8 cellular contexts compared by ENCODE assay signal in genomic region chr17:81329279-81329926, GRCh38. TPM values are rescaled to one million over a fixed set of nuclear protein-coding genes. Genes with fewer than 3 reads are reported as not detected.
DNase-seq lines count a peak whose midpoint lies in the region; ATAC-seq lines count a peak whose summit lies in the region.

No MANE protein-coding gene starts in this region.

- no peak overlapping the region for H3K27ac ChIP-seq in GM23248

- H3K27ac Mint-ChIP-seq in dendritic cell treated with granulocyte-macrophage colony-stimulating factor and Interleukin-4, amounts not matched to agents 40 ng/mL and 50 ng/mL, for 4 days: peak overlapping the region; percentile 58

- H3K4me2 ChIP-seq in GM23248 (ENCODE audit: unreplicated experiment): peak overlapping the region; percentile 66

- H3K79me2 ChIP-seq in GM23248 (ENCODE audit: insufficient read depth): no peaks in the 10 kb centered on the region

- no peak for ATAC-seq in GM21528 (IDR thresholded peaks at IDR 0.05; ENCODE audit: low FRiP score, unreplicated experiment)

- H2AFZ ChIP-seq in GM23248: no peak overlapping the region

- H3K36me3 Mint-ChIP-seq in dendritic cell treated with granulocyte-macrophage colony-stimulating factor and Interleukin-4, amounts not matched to agents 40 ng/mL and 50 ng/mL, for 4 days (ENCODE audit: low read depth): no peaks in the 10 kb centered on the region

- peaks cover 12% of the 10 kb centered on the region; the same call in 1 of the 2 replicates for H3K27me3 ChIP-seq in GM23248 (replicated peaks; ENCODE audit: insufficient read depth)

- no peak overlapping the region for H3K4me3 ChIP-seq in GM23248

- WGBS in GM23248 (ENCODE audit: low coverage in 1 of 2, low lambda C conversion rate in 2 of 2, missing lambda C conversion rate in 2 of 2), 2 experiments: 27 to 32% methylated on average over 19 to 22 of the region's 22 CpGs

- peaks cover 54% of the 10 kb centered on the region for H3K4me1 Mint-ChIP-seq in dendritic cell treated with granulocyte-macrophage colony-stimulating factor and Interleukin-4, amounts not matched to agents 40 ng/mL and 50 ng/mL, for 4 days (ENCODE audit: low read depth)

- no peaks in the 10 kb centered on the region for H3K9me3 Mint-ChIP-seq in dendritic cell treated with granulocyte-macrophage colony-stimulating factor and Interleukin-4, amounts not matched to agents 40 ng/mL and 50 ng/mL, for 4 days

- H4K20me1 ChIP-seq in GM23248 (ENCODE audit: insufficient read depth): no peaks in the 10 kb centered on the region

- peak overlapping the region; percentile 21; the same call in 1 of the 2 replicates for H3K9ac ChIP-seq in GM23248

- DNase-seq in GM23248 (peak; percentile 96), NCI-H524 (lab: John Stamatoyannopoulos, UW) (peak; percentile 56 to 91), lung microvascular endothelial cell (ENCODE audit: low read depth in 2 of 2) (peak; percentile 76 to 79), KBM-7 (no peak), NCI-H1092 treated with DMSO at 0.1 percent for 48 hours (lab: John Stamatoyannopoulos, UW) (no peak), GM19240 (ENCODE audit: insufficient read length, low spot score) (no peak)

- no peaks in the 10 kb centered on the region for H3K9me3 ChIP-seq in GM23248 (ENCODE audit: low read depth)

- no peaks in the 10 kb centered on the region for H3K36me3 ChIP-seq in GM23248 (ENCODE audit: low read depth)

- H3K9me2 ChIP-seq in GM23248 (ENCODE audit: insufficient read depth): no peaks in the 10 kb centered on the region

- intact Hi-C loops in dendritic cell treated with granulocyte-macrophage colony-stimulating factor and Interleukin-4, amounts not matched to agents 40 ng/mL and 50 ng/mL, for 4 days (cut with micrococcal nuclease): no loop called here

- peaks cover 43% of the 10 kb centered on the region for H3K27me3 Mint-ChIP-seq in dendritic cell treated with granulocyte-macrophage colony-stimulating factor and Interleukin-4, amounts not matched to agents 40 ng/mL and 50 ng/mL, for 4 days

- in situ Hi-C loops in GM23248 (cut with MboI): no loop called here
- in situ Hi-C loops in KBM-7 (cut with MboI; ENCODE audit: low pct_unique_long_range_greater_than_20kb, low sequenced_read_pairs): no loop called here

- 0 out of 2 replicates have a peak, but pooled peaks cover 3% of the 10 kb centered on the region for H3F3A ChIP-seq in GM23248 (ENCODE audit: insufficient read depth)

- peaks cover 18% of the 10 kb centered on the region for H3K4me1 ChIP-seq in GM23248 (ENCODE audit: insufficient read depth)

- no peak overlapping the region for H3K4me3 Mint-ChIP-seq in dendritic cell treated with granulocyte-macrophage colony-stimulating factor and Interleukin-4, amounts not matched to agents 40 ng/mL and 50 ng/mL, for 4 days

RNA-seq across cellular contexts. Expression of gene SLC38A10, which starts 34.3 kb away (rescaled TPM):
- 133 and 137 TPM in 2 replicates for total RNA-seq in GM23248 (2014; rRNA removed; shearing (Covaris generic))
- 58.6 and 61.8 TPM in 2 replicates for polyA plus RNA-seq in GM23248 (2016; fragmentation: Nextera tagmentation; extraction: Ambion mirVana)
- 40.3 and 52.0 TPM in 2 replicates for total RNA-seq in lung microvascular endothelial cell

Comparison
In these comparisons a context has a peak if more than half of its experiments do, and no peak if none do; other contexts are left out.
1. DNase-seq: peak in GM23248 (single experiment), NCI-H524 (2 of 2) and lung microvascular endothelial cell (2 of 2); none in KBM-7 (single experiment), NCI-H1092 treated with DMSO at 0.1 percent for 48 hours (single experiment) and GM19240 (single experiment).